In genomic region chr13:112792511-112792910, GRCh38 we compare ENCODE assay signal across 19 cellular contexts.
DNase-seq lines count a peak whose midpoint lies in the region; ATAC-seq, FAIRE-seq and TF ChIP-seq lines count a peak whose summit lies in the region.
"Had no signal": no experiment of that assay in that cellular context is flagged by ENCODE, and none has a peak within 500 bp of the region (broad histone marks: within the 10 kb centered on the region; RNA-seq: fewer than 3 reads in every experiment).

No MANE protein-coding gene starts in this region.

- no peaks in the 10 kb centered on the region for H4K20me1 ChIP-seq in HepG2 (ENCODE audit: insufficient read depth, low read length)

- H3K4me2 ChIP-seq in HepG2 (ENCODE audit: low read depth, low read length) = no peak overlapping the region

- H3K36me3 ChIP-seq in cardiac muscle cell = no peaks in the 10 kb centered on the region
- peaks cover 14 to 52% of the 10 kb centered on the region in 2 experiments; a peak in 4 of 5 replicates for H3K36me3 ChIP-seq in HepG2 (replicated peaks in 1 of 2; ENCODE audit: control insufficient read depth in 1 of 2, insufficient read depth in 2 of 2, low read length in 2 of 2)
- H3K36me3 ChIP-seq in upper lobe of right lung = peaks cover 6% of the 10 kb centered on the region
- H3K36me3 ChIP-seq in BE2C = no peaks in the 10 kb centered on the region
- H3K36me3 ChIP-seq in breast epithelium = no peaks in the 10 kb centered on the region
- H3K36me3 ChIP-seq: thoracic aorta had no signal

- no peaks in the 10 kb centered on the region for H3K9me3 ChIP-seq in cardiac muscle cell (ENCODE audit: low read depth)
- H3K9me3 ChIP-seq in HepG2 (ENCODE audit: low read length) = no peaks in the 10 kb centered on the region
- H3K9me3 ChIP-seq in upper lobe of right lung = no peaks in the 10 kb centered on the region
- no peaks in the 10 kb centered on the region for H3K9me3 ChIP-seq in BE2C
- no peaks in the 10 kb centered on the region for H3K9me3 ChIP-seq in breast epithelium
- H3K9me3 ChIP-seq: thoracic aorta had no signal

- TF ChIP-seq RAD21 in HepG2 (CRISPR knock-in tag; IDR thresholded peaks at IDR 0.05) = no peak

- no peak for DNase-seq in cardiac muscle cell (ENCODE audit: low read depth in 1 of 2, low spot score in 1 of 2)
- DNase-seq in cardiac septum (ENCODE audit: low spot score) = no peak
- DNase-seq in activated T-helper 1 cell treated with anti-CD3 and anti-CD28 coated beads, Interleukin-12 subunit alpha, Interleukin-12 subunit beta, Interleukin-2, Interleukin-4 antibody, amounts not matched to agents 30 ng/mL and 10 ng/mL and 1 ng/mL, durations not matched to agents 14 hours and 24 hours and 36 hours (ENCODE audit: low spot score) = no peak
- no peak for DNase-seq in HepG2 (ENCODE audit: low spot score)
- no peak for DNase-seq in upper lobe of right lung
- no peak for DNase-seq in BE2C
- no peak for DNase-seq in stimulated activated CD4-positive, alpha-beta T cell treated with anti-CD3 and anti-CD28 coated beads, Interleukin-4, amount 100 ng/mL, for 24 hours
- no peak for DNase-seq in breast epithelium (ENCODE audit: low spot score in 2 of 2)
- DNase-seq: activated CD4-positive, CD25-positive, alpha-beta regulatory T cell treated with anti-CD3 and anti-CD28 coated beads, Interleukin-2, amount 50 U/mL, for 72 hours; CD4-positive, alpha-beta memory T cell; Karpas-422; NCI-H1048; NK-92 treated with Interleukin-12 subunit alpha and Interleukin-12 subunit beta, amount 100 ng/mL, for 24 hours had no signal

- TF ChIP-seq EP300 in HepG2 (IDR thresholded peaks at IDR 0.05; ENCODE audit: low read depth in 2 of 2, low read length in 2 of 2) (no peak), HepG2 (CRISPR knock-in tag; IDR thresholded peaks at IDR 0.05; ENCODE audit: borderline replicate concordance) (no peak)

- no peak overlapping the region for H3K9ac ChIP-seq in HepG2 (ENCODE audit: insufficient read depth, low read depth, low read length)

- H3K4me1 ChIP-seq in cardiac muscle cell (ENCODE audit: low read depth) (peaks cover 14% of the 10 kb centered on the region), HepG2 (ENCODE audit: insufficient read depth, low read length) (no peaks in the 10 kb centered on the region), upper lobe of right lung (peaks cover 15% of the 10 kb centered on the region), BE2C (no peaks in the 10 kb centered on the region), breast epithelium (no peaks in the 10 kb centered on the region)

- 100% methylated on average over 6 of the region's 6 CpGs for whole genome bisulfite sequencing in HepG2 (ENCODE audit: low lambda C conversion rate)

- H3K27me3 Mint-ChIP-seq in activated T-helper 1 cell treated with anti-CD3 and anti-CD28 coated beads, Interleukin-12 subunit alpha, Interleukin-12 subunit beta, Interleukin-2, Interleukin-4 antibody, amounts not matched to agents 30 ng/mL and 10 ng/mL and 1 ng/mL, durations not matched to agents 14 hours and 24 hours and 36 hours (ENCODE audit: insufficient read depth) = no peaks in the 10 kb centered on the region
- H3K27me3 Mint-ChIP-seq: CD4-positive, alpha-beta memory T cell had no signal

- peaks cover 16% of the 10 kb centered on the region for H3K36me3 Mint-ChIP-seq in activated T-helper 1 cell treated with anti-CD3 and anti-CD28 coated beads, Interleukin-12 subunit alpha, Interleukin-12 subunit beta, Interleukin-2, Interleukin-4 antibody, amounts not matched to agents 30 ng/mL and 10 ng/mL and 1 ng/mL, durations not matched to agents 14 hours and 24 hours and 36 hours (ENCODE audit: low read depth)
- H3K36me3 Mint-ChIP-seq: stimulated activated effector memory CD8-positive, alpha-beta T cell treated with anti-CD3 and anti-CD28 coated beads, Interleukin-12 subunit alpha, Interleukin-12 subunit beta, amount 100 ng/mL, for 72 hours had no signal

- TF ChIP-seq POLR2A in HepG2 (IDR thresholded peaks at IDR 0.05; ENCODE audit: insufficient read depth in 1 of 2, low read depth in 2 of 2, low read length in 2 of 2) (no peak), breast epithelium (IDR thresholded peaks at IDR 0.05) (no peak)

- no peaks in the 10 kb centered on the region for H3K79me2 ChIP-seq in HepG2 (ENCODE audit: insufficient read depth, low read length)

- no TSS peak for BruUV-seq in HepG2 (replicated peaks; lab: Mats Ljungman, UMichigan)

- H3K27ac ChIP-seq in cardiac muscle cell = peak overlapping the region; percentile 75
- H3K27ac ChIP-seq in HepG2 (ENCODE audit: extremely low read length, insufficient read depth, low read length) = no peak overlapping the region
- H3K27ac ChIP-seq in upper lobe of right lung = peak overlapping the region; percentile 38
- no peak overlapping the region for H3K27ac ChIP-seq in breast epithelium
- H3K27ac ChIP-seq: SK-N-MC, thoracic aorta had no signal

- H3K4me3 ChIP-seq in cardiac muscle cell = no peak overlapping the region
- H3K4me3 ChIP-seq in HepG2 (replicated peaks in 1 of 3; ENCODE audit: insufficient read depth in 1 of 3, low read depth in 2 of 3, low read length in 3 of 3) = no peak overlapping the region
- no peak overlapping the region for H3K4me3 ChIP-seq in upper lobe of right lung
- no peak overlapping the region for H3K4me3 ChIP-seq in BE2C (ENCODE audit: low read depth, low read length)
- no peak overlapping the region for H3K4me3 ChIP-seq in breast epithelium
- H3K4me3 ChIP-seq: SK-N-MC, thoracic aorta had no signal

- CTCF ChIA-PET in HepG2 (lab: Yijun Ruan, JAX; ENCODE audit: low intra/inter-chr PET ratio, low total read pairs) = no interaction called here

- H3K4me1 Mint-ChIP-seq in activated T-helper 1 cell treated with anti-CD3 and anti-CD28 coated beads, Interleukin-12 subunit alpha, Interleukin-12 subunit beta, Interleukin-2, Interleukin-4 antibody, amounts not matched to agents 30 ng/mL and 10 ng/mL and 1 ng/mL, durations not matched to agents 14 hours and 24 hours and 36 hours (ENCODE audit: low read depth) = peaks cover 10% of the 10 kb centered on the region
- H3K4me1 Mint-ChIP-seq: memory B cell; stimulated activated effector memory CD8-positive, alpha-beta T cell treated with anti-CD3 and anti-CD28 coated beads, Interleukin-12 subunit alpha, Interleukin-12 subunit beta, amount 100 ng/mL, for 72 hours had no signal

- POLR2A ChIA-PET in HepG2 (lab: Yijun Ruan, JAX) = no interaction called here

- H2AFZ ChIP-seq in HepG2 (ENCODE audit: low read length) = no peak overlapping the region

- no peak overlapping the region for H3K4me3 Mint-ChIP-seq in activated T-helper 1 cell treated with anti-CD3 and anti-CD28 coated beads, Interleukin-12 subunit alpha, Interleukin-12 subunit beta, Interleukin-2, Interleukin-4 antibody, amounts not matched to agents 30 ng/mL and 10 ng/mL and 1 ng/mL, durations not matched to agents 14 hours and 24 hours and 36 hours
- H3K4me3 Mint-ChIP-seq: CD4-positive, alpha-beta memory T cell; memory B cell; stimulated activated effector memory CD8-positive, alpha-beta T cell treated with anti-CD3 and anti-CD28 coated beads, Interleukin-12 subunit alpha, Interleukin-12 subunit beta, amount 100 ng/mL, for 72 hours had no signal

- peak overlapping the region; percentile 34 for H3K27ac Mint-ChIP-seq in activated T-helper 1 cell treated with anti-CD3 and anti-CD28 coated beads, Interleukin-12 subunit alpha, Interleukin-12 subunit beta, Interleukin-2, Interleukin-4 antibody, amounts not matched to agents 30 ng/mL and 10 ng/mL and 1 ng/mL, durations not matched to agents 14 hours and 24 hours and 36 hours
- H3K27ac Mint-ChIP-seq: memory B cell; stimulated activated effector memory CD8-positive, alpha-beta T cell treated with anti-CD3 and anti-CD28 coated beads, Interleukin-12 subunit alpha, Interleukin-12 subunit beta, amount 100 ng/mL, for 72 hours had no signal

- ATAC-seq in HepG2 (no peak), upper lobe of right lung (no peak)
- ATAC-seq: stimulated activated effector memory CD8-positive, alpha-beta T cell treated with anti-CD3 and anti-CD28 coated beads, Interleukin-12 subunit alpha, Interleukin-12 subunit beta, amount 100 ng/mL, for 72 hours had no signal

- TF ChIP-seq CTCF in cardiac muscle cell (IDR thresholded peaks at IDR 0.05; ENCODE audit: low read depth, low read length) (no peak), HepG2 (CRISPR knock-in tag; IDR thresholded peaks at IDR 0.05) (no peak), upper lobe of right lung (IDR thresholded peaks at IDR 0.05) (no peak), BE2C (IDR thresholded peaks at IDR 0.05; ENCODE audit: low read depth, low read length) (no peak), breast epithelium (IDR thresholded peaks at IDR 0.05) (no peak)

- no peaks in the 10 kb centered on the region for H3K9me3 Mint-ChIP-seq in activated T-helper 1 cell treated with anti-CD3 and anti-CD28 coated beads, Interleukin-12 subunit alpha, Interleukin-12 subunit beta, Interleukin-2, Interleukin-4 antibody, amounts not matched to agents 30 ng/mL and 10 ng/mL and 1 ng/mL, durations not matched to agents 14 hours and 24 hours and 36 hours
- H3K9me3 Mint-ChIP-seq: stimulated activated effector memory CD8-positive, alpha-beta T cell treated with anti-CD3 and anti-CD28 coated beads, Interleukin-12 subunit alpha, Interleukin-12 subunit beta, amount 100 ng/mL, for 72 hours had no signal

- intact Hi-C loops in cardiac septum (cut with DNase I) (no loop called here), HepG2 (cut with micrococcal nuclease; ENCODE audit: unreplicated experiment) (no loop called here), upper lobe of right lung (cut with DNase I) (no loop called here), breast epithelium (cut with DNase I; ENCODE audit: low total_unique reads) (no loop called here)
- intact Hi-C loops in activated T-helper 1 cell treated with anti-CD3 and anti-CD28 coated beads, Interleukin-12 subunit alpha, Interleukin-12 subunit beta, Interleukin-2, Interleukin-4 antibody, amounts not matched to agents 30 ng/mL and 10 ng/mL and 1 ng/mL, durations not matched to agents 14 hours and 24 hours and 36 hours (cut with micrococcal nuclease) = no loop called here

- FAIRE-seq in HepG2 (lab: Jason Lieb, UNC) = no peak
- FAIRE-seq: islet of Langerhans, RCC 7860 had no signal

- H3K27me3 ChIP-seq in cardiac muscle cell (no peaks in the 10 kb centered on the region), HepG2 (ENCODE audit: control insufficient read depth in 1 of 2, insufficient read depth in 2 of 2, low read length in 2 of 2) (no peaks in the 10 kb centered on the region), upper lobe of right lung (no peaks in the 10 kb centered on the region), BE2C (no peaks in the 10 kb centered on the region), breast epithelium (no peaks in the 10 kb centered on the region)

- in situ Hi-C loops in HepG2 (cut with HindIII; ENCODE audit: extremely low pct_ligation_motif_present, low pct_unique_long_range_greater_than_20kb) = no loop called here

TF ChIP-seq in HepG2, 621 proteins besides CTCF, POLR2A, EP300 and RAD21:
- peak; percentile 48 for TF ChIP-seq RBM22 (optimal IDR thresholded peaks at IDR 0.05; ENCODE audit: low read length)
- no peak for TF ChIP-seq ZNF441 (CRISPR knock-in tag; IDR thresholded peaks at IDR 0.05; ENCODE audit: borderline replicate concordance)

Comparison
In these comparisons a context has a peak if more than half of its experiments do, and no peak if none do; other contexts are left out.
1. H3K27ac ChIP-seq: peak in cardiac muscle cell (single experiment) and upper lobe of right lung (single experiment); none in HepG2 (single experiment) and breast epithelium (0 of 2).